ENCODE assay signal across 11 cellular contexts in genomic region chr14:25237845-25238244, GRCh38.
DNase-seq lines count a peak whose midpoint lies in the region; ATAC-seq and TF ChIP-seq lines count a peak whose summit lies in the region.
"Had no signal": no experiment of that assay in that cellular context is flagged by ENCODE, and none has a peak within 500 bp of the region (broad histone marks: within the 10 kb centered on the region; RNA-seq: fewer than 3 reads in every experiment).

No MANE protein-coding gene starts in this region.

- H3K36me3 ChIP-seq in liver (ENCODE audit: control insufficient read depth in 4 of 4, insufficient read depth in 3 of 4, low read depth in 1 of 4, low read length in 3 of 4) = no peaks in the 10 kb centered on the region

- peaks cover 0 to 5% (median 0%) of the 10 kb centered on the region in 4 donors for H3K4me1 ChIP-seq in liver (ENCODE audit: control insufficient read depth in 4 of 4, insufficient read depth in 4 of 4, low read length in 3 of 4)

- H3K4me3 Mint-ChIP-seq in chondrocyte (ENCODE audit: unreplicated experiment) = no peak overlapping the region
- H3K4me3 Mint-ChIP-seq: activated naive CD8-positive, alpha-beta T cell treated with anti-CD3 and anti-CD28 coated beads, Interleukin-2, amount 10 ng/mL, durations not matched to agents 7 days and 5 days; T-cell had no signal

- 10% methylated on average over 6 of the region's 6 CpGs for WGBS in liver

- H3K27me3 ChIP-seq in liver (ENCODE audit: control insufficient read depth in 4 of 4, insufficient read depth in 4 of 4, low read length in 3 of 4) = peaks cover 0 to 2% (median under 1%) of the 10 kb centered on the region in 4 donors

- no peak overlapping the region for H3K9ac ChIP-seq in liver (ENCODE audit: low read depth in 1 of 2, low read length in 2 of 2)

- H3K27ac Mint-ChIP-seq in chondrocyte (ENCODE audit: unreplicated experiment) = no peak overlapping the region
- H3K27ac Mint-ChIP-seq: activated naive CD8-positive, alpha-beta T cell treated with anti-CD3 and anti-CD28 coated beads, Interleukin-2, amount 10 ng/mL, durations not matched to agents 7 days and 5 days; T-cell had no signal

- in situ Hi-C loops in GM13976 (cut with MboI; ENCODE audit: low sequenced_read_pairs, unreplicated experiment) = no loop called here

- no peak overlapping the region for H3K27ac ChIP-seq in liver (ENCODE audit: low read depth in 1 of 2, low read length in 2 of 2)

- DNase-seq in NB4 (ENCODE audit: low read depth) = peak; percentile 26
- DNase-seq in chondrocyte (ENCODE audit: low spot score) = no peak
- DNase-seq in DMS153 treated with DMSO at 0.1 percent for 48 hours (lab: John Stamatoyannopoulos, UW; ENCODE audit: unreplicated experiment) = no peak
- DNase-seq in GM13976 (ENCODE audit: low spot score) = no peak
- DNase-seq in NCI-H510A (lab: John Stamatoyannopoulos, UW) = no peak
- DNase-seq: activated naive CD8-positive, alpha-beta T cell treated with anti-CD3 and anti-CD28 coated beads, Interleukin-2, amount 10 ng/mL, durations not matched to agents 7 days and 5 days; T-cell had no signal

- TF ChIP-seq CTCF in GM12873 (IDR thresholded peaks at IDR 0.05; ENCODE audit: insufficient read depth, low read depth, low read length, missing control alignments) (peak; percentile 15), NB4 (IDR thresholded peaks at IDR 0.05; ENCODE audit: low read depth, low read length) (peak; percentile 43), chondrocyte (IDR thresholded peaks at IDR 0.05) (peak; percentile 59), liver (IDR thresholded peaks at IDR 0.05; ENCODE audit: low read depth, low read length, missing input control) (peak; percentile 14), GM13976 (IDR thresholded peaks at IDR 0.05; ENCODE audit: borderline replicate concordance, control extremely low read depth, extremely low read depth, insufficient read depth, missing control alignments) (no peak)

- H3K27me3 Mint-ChIP-seq in chondrocyte (ENCODE audit: low read depth) = peaks cover 5% of the 10 kb centered on the region
- H3K27me3 Mint-ChIP-seq: activated naive CD8-positive, alpha-beta T cell treated with anti-CD3 and anti-CD28 coated beads, Interleukin-2, amount 10 ng/mL, durations not matched to agents 7 days and 5 days had no signal

- no peak for ATAC-seq in HG02981 (IDR thresholded peaks at IDR 0.05; ENCODE audit: unreplicated experiment)
- ATAC-seq: K562, T-cell had no signal

- H3K4me3 ChIP-seq in NB4 (ENCODE audit: low read depth, low read length) = no peak overlapping the region
- H3K4me3 ChIP-seq in liver (ENCODE audit: low read depth in 1 of 3, low read length in 3 of 3) = no peak overlapping the region
- H3K4me3 ChIP-seq: K562 had no signal

- H3K9me3 ChIP-seq in liver (ENCODE audit: control insufficient read depth in 4 of 4, low read length in 3 of 4) = no peaks in the 10 kb centered on the region

- H3K36me3 Mint-ChIP-seq in chondrocyte (ENCODE audit: low read depth) = no peaks in the 10 kb centered on the region
- H3K36me3 Mint-ChIP-seq: activated naive CD8-positive, alpha-beta T cell treated with anti-CD3 and anti-CD28 coated beads, Interleukin-2, amount 10 ng/mL, durations not matched to agents 7 days and 5 days; T-cell had no signal

- no peak for TF ChIP-seq POLR2A in NB4 (IDR thresholded peaks at IDR 0.05; ENCODE audit: extremely low read depth, insufficient read length)

- TF ChIP-seq RAD21 in liver (IDR thresholded peaks at IDR 0.05) = peak; percentile 53 to 54

- H3K4me1 Mint-ChIP-seq in chondrocyte (ENCODE audit: low read depth) = no peaks in the 10 kb centered on the region
- H3K4me1 Mint-ChIP-seq: activated naive CD8-positive, alpha-beta T cell treated with anti-CD3 and anti-CD28 coated beads, Interleukin-2, amount 10 ng/mL, durations not matched to agents 7 days and 5 days; T-cell had no signal

- peaks cover 5% of the 10 kb centered on the region for H3K9me3 Mint-ChIP-seq in chondrocyte (ENCODE audit: low read depth)
- H3K9me3 Mint-ChIP-seq: activated naive CD8-positive, alpha-beta T cell treated with anti-CD3 and anti-CD28 coated beads, Interleukin-2, amount 10 ng/mL, durations not matched to agents 7 days and 5 days; T-cell had no signal

TF ChIP-seq in liver, 16 proteins besides CTCF, POLR2A, EP300 and RAD21:
- no peak for TF ChIP-seq FOXA1 (IDR thresholded peaks at IDR 0.05)
- no peak for TF ChIP-seq TAF1 (conservative IDR thresholded peaks at IDR 0.05)
- TF ChIP-seq SP1 (IDR thresholded peaks at IDR 0.05) = no peak
- TF ChIP-seq ATF3 (IDR thresholded peaks at IDR 0.05) = no peak
- TF ChIP-seq MAX (IDR thresholded peaks at IDR 0.05) = no peak
- TF ChIP-seq EGR1 (IDR thresholded peaks at IDR 0.05; ENCODE audit: low read depth in 2 of 2) = no peak
- no peak for TF ChIP-seq GABPA (IDR thresholded peaks at IDR 0.05 in 1 of 2, conservative IDR thresholded peaks at IDR 0.05 in 1 of 2)
- TF ChIP-seq JUND (IDR thresholded peaks at IDR 0.05) = no peak
- no peak for TF ChIP-seq FOXA2 (IDR thresholded peaks at IDR 0.05)
